Comparison of ENCODE assay signal across 8 cellular contexts in the genomic region with DNA sequence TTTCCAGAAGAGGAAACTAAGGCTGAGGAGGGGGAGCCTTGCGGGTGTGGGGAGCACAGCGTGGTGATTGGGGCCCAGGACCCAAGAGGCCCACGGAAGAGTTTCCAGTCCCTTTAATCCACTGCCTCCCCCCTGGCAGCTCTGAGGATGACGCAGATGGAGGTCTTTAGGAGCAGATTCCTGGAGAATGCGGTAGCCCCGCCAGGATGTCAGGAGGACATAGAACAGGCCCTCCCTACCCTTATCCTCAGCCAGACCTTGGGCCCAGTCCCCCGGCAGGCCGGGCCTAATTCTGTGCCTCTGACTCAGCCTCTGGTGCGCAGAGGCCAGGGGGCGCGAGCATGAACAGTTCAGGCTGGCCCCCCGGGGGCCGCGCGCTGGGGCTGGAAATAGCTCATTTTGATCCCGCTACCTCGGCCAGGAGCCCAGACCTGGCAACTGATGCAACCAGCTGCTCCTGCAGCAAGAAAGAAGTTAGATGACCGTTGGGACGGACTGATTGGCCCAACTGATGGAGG. TPM values are rescaled to one million over a fixed set of nuclear protein-coding genes. Genes with fewer than 3 reads are reported as not detected.
DNase-seq lines count a peak whose midpoint lies in the region; ATAC-seq and TF ChIP-seq lines count a peak whose summit lies in the region.

No MANE protein-coding gene starts in this region.

- peak overlapping the region; percentile 96 for H2BK120ac ChIP-seq in mesenchymal stem cell (ENCODE audit: low read depth, low read length)

- 1 to 2% methylated on average over 19 of the region's 19 CpGs for WGBS in GM23248 (ENCODE audit: low coverage in 1 of 2, low lambda C conversion rate in 2 of 2, missing lambda C conversion rate in 2 of 2), 2 experiments
- WGBS in mesenchymal stem cell = 2% methylated on average over 18 of the region's 19 CpGs

- H3K23ac ChIP-seq in mesenchymal stem cell (ENCODE audit: low read length in 2 of 2) = no peak overlapping the region

- H3K9ac ChIP-seq in BLaER1 treated with 17β-estradiol and CSF1 and Interleukin-3, amounts not matched to agents 10 nM and 100 nM = peak overlapping the region; percentile 62 to 96 (median 92); a peak in 21 of 22 replicates
- H3K9ac ChIP-seq in GM23248 = peak overlapping the region; percentile 86
- peak overlapping the region; percentile 99 for H3K9ac ChIP-seq in mesenchymal stem cell (ENCODE audit: low read length)

- peak overlapping the region in 10 of 11 experiments; percentile 36 to 97 (median 76); a peak in 20 of 22 replicates for H3K27ac ChIP-seq in BLaER1 treated with 17β-estradiol and CSF1 and Interleukin-3, amounts not matched to agents 10 nM and 100 nM
- H3K27ac ChIP-seq in GM23248 (peak overlapping the region; percentile 97), SJCRH30 (peak overlapping the region; percentile 89), mesenchymal stem cell (ENCODE audit: low read length, poor library complexity, severe bottlenecking) (peak overlapping the region; percentile 93), thoracic aorta (peak overlapping the region; percentile 98 to 99)
- H3K27ac ChIP-seq in effector memory CD4-positive, alpha-beta T cell (ENCODE audit: insufficient read depth, low read length, poor library complexity, severe bottlenecking) = no peak overlapping the region

- H3K4me2 ChIP-seq in BLaER1 treated with 17β-estradiol and CSF1 and Interleukin-3, amounts not matched to agents 10 nM and 100 nM = peak overlapping the region; percentile 81 to 99 (median 95)
- H3K4me2 ChIP-seq in GM23248 (ENCODE audit: unreplicated experiment) (peak overlapping the region; percentile 91), mesenchymal stem cell (ENCODE audit: low read length, poor library complexity, severe bottlenecking) (peak overlapping the region; percentile 63)

- H2AFZ ChIP-seq in GM23248 (peak overlapping the region; percentile 42), mesenchymal stem cell (ENCODE audit: low read depth, low read length) (no peak overlapping the region)

- H2AK5ac ChIP-seq in mesenchymal stem cell (ENCODE audit: low read length, severe bottlenecking) = peak overlapping the region; percentile 69

- H3K9me3 ChIP-seq in BLaER1 treated with 17β-estradiol and CSF1 and Interleukin-3, amounts not matched to agents 10 nM and 100 nM (replicated peaks in 1 of 11) = no peaks in the 10 kb centered on the region
- H3K9me3 ChIP-seq in GM23248 (ENCODE audit: low read depth) = no peaks in the 10 kb centered on the region
- no peaks in the 10 kb centered on the region for H3K9me3 ChIP-seq in SJCRH30 (replicated peaks)
- no peaks in the 10 kb centered on the region for H3K9me3 ChIP-seq in effector memory CD4-positive, alpha-beta T cell (ENCODE audit: control insufficient read depth, low read length)
- H3K9me3 ChIP-seq in mesenchymal stem cell (ENCODE audit: control insufficient read depth, low read length) = no peaks in the 10 kb centered on the region
- H3K9me3 ChIP-seq in thoracic aorta = no peaks in the 10 kb centered on the region

- peaks cover 36 to 66% (median 51%) of the 10 kb centered on the region in 11 experiments for H3K36me3 ChIP-seq in BLaER1 treated with 17β-estradiol and CSF1 and Interleukin-3, amounts not matched to agents 10 nM and 100 nM
- H3K36me3 ChIP-seq in GM23248 (ENCODE audit: low read depth) (peaks cover 9% of the 10 kb centered on the region; the same call in 1 of the 2 replicates), SJCRH30 (peaks cover 16% of the 10 kb centered on the region; the same call in 1 of the 2 replicates), mesenchymal stem cell (ENCODE audit: control insufficient read depth in 1 of 2, insufficient read depth in 2 of 2, low read depth in 1 of 2, low read length in 2 of 2) (peaks cover 50 to 68% of the 10 kb centered on the region in 2 experiments), thoracic aorta (peaks cover 17% of the 10 kb centered on the region)
- H3K36me3 ChIP-seq in effector memory CD4-positive, alpha-beta T cell (ENCODE audit: control insufficient read depth, insufficient read depth, low read length) = peaks cover 23% of the 10 kb centered on the region

- H3K4ac ChIP-seq in mesenchymal stem cell (ENCODE audit: low read depth in 1 of 2, low read length in 2 of 2) = peak overlapping the region; percentile 99 to 100

- peaks cover 37% of the 10 kb centered on the region for H3K79me1 ChIP-seq in mesenchymal stem cell (replicated peaks; ENCODE audit: low read length, poor library complexity, severe bottlenecking)

- peaks cover 0 to 14% (median 10%) of the 10 kb centered on the region in 11 experiments; a peak in 12 of 22 replicates for H3K27me3 ChIP-seq in BLaER1 treated with 17β-estradiol and CSF1 and Interleukin-3, amounts not matched to agents 10 nM and 100 nM
- H3K27me3 ChIP-seq in GM23248 (replicated peaks; ENCODE audit: insufficient read depth) (no peaks in the 10 kb centered on the region), SJCRH30 (no peaks in the 10 kb centered on the region), mesenchymal stem cell (ENCODE audit: control insufficient read depth in 1 of 2, insufficient read depth in 1 of 2, low read length in 2 of 2) (no peaks in the 10 kb centered on the region), thoracic aorta (replicated peaks; ENCODE audit: insufficient read depth) (no peaks in the 10 kb centered on the region)
- H3K27me3 ChIP-seq in effector memory CD4-positive, alpha-beta T cell (replicated peaks; ENCODE audit: control insufficient read depth, insufficient read depth, low read length, poor library complexity, severe bottlenecking) = no peaks in the 10 kb centered on the region

- H4K91ac ChIP-seq in mesenchymal stem cell (ENCODE audit: low read length) = peak overlapping the region; percentile 100

- H3F3A ChIP-seq in GM23248 (ENCODE audit: insufficient read depth) = peaks cover 3% of the 10 kb centered on the region; the same call in 1 of the 2 replicates

- H3K14ac ChIP-seq in mesenchymal stem cell (ENCODE audit: low read length in 2 of 2) = no peak overlapping the region

- H3K79me2 ChIP-seq in GM23248 (ENCODE audit: insufficient read depth) = peaks cover 31% of the 10 kb centered on the region

- H2BK12ac ChIP-seq in mesenchymal stem cell (ENCODE audit: low read length in 2 of 2) = peak overlapping the region in 1 of 2 experiments; percentile 69

- in situ Hi-C loops in GM23248 (cut with MboI) (no loop called here), KBM-7 (cut with MboI; ENCODE audit: low pct_unique_long_range_greater_than_20kb, low sequenced_read_pairs) (no loop called here)

- no peaks in the 10 kb centered on the region for H3K9me2 ChIP-seq in GM23248 (ENCODE audit: insufficient read depth)

- ATAC-seq in thoracic aorta (ENCODE audit: insufficient number of reproducible peaks, low FRiP score, low read depth) = peak; percentile 57
- no peak for ATAC-seq in HG03135 (IDR thresholded peaks at IDR 0.05; ENCODE audit: unreplicated experiment)

- H2BK5ac ChIP-seq in mesenchymal stem cell (ENCODE audit: low read depth, low read length, poor library complexity, severe bottlenecking) = peak overlapping the region; percentile 87

- H4K20me1 ChIP-seq in BLaER1 treated with 17β-estradiol and CSF1 and Interleukin-3, amounts not matched to agents 10 nM and 100 nM = peaks cover 0 to 19% (median 0%) of the 10 kb centered on the region in 11 experiments; a peak in 7 of 22 replicates
- H4K20me1 ChIP-seq in GM23248 (ENCODE audit: insufficient read depth) = no peaks in the 10 kb centered on the region

- peak overlapping the region; percentile 93 for H4K8ac ChIP-seq in mesenchymal stem cell (ENCODE audit: low read length)

- TF ChIP-seq CTCF in thoracic aorta (IDR thresholded peaks at IDR 0.05) = no peak

- peak overlapping the region; percentile 80 to 97 (median 89) for H3K4me3 ChIP-seq in BLaER1 treated with 17β-estradiol and CSF1 and Interleukin-3, amounts not matched to agents 10 nM and 100 nM
- H3K4me3 ChIP-seq in GM23248 = peak overlapping the region; percentile 84
- H3K4me3 ChIP-seq in SJCRH30 = peak overlapping the region; percentile 91
- peak overlapping the region; percentile 37 for H3K4me3 ChIP-seq in effector memory CD4-positive, alpha-beta T cell (ENCODE audit: insufficient read depth, low read depth, low read length, poor library complexity, severe bottlenecking)
- peak overlapping the region in 1 of 2 experiments; percentile 99 for H3K4me3 ChIP-seq in mesenchymal stem cell (ENCODE audit: insufficient read depth in 1 of 2, low read depth in 1 of 2, low read length in 2 of 2)
- H3K4me3 ChIP-seq in thoracic aorta = peak overlapping the region; percentile 77

- peaks cover 25 to 40% (median 30%) of the 10 kb centered on the region in 10 experiments for H3K4me1 ChIP-seq in BLaER1 treated with 17β-estradiol and CSF1 and Interleukin-3, amounts not matched to agents 10 nM and 100 nM
- H3K4me1 ChIP-seq in GM23248 (ENCODE audit: insufficient read depth) (peaks cover 21% of the 10 kb centered on the region), SJCRH30 (peaks cover 8% of the 10 kb centered on the region; the same call in 1 of the 2 replicates), mesenchymal stem cell (ENCODE audit: control insufficient read depth, insufficient read depth, low read depth, low read length) (peaks cover 38% of the 10 kb centered on the region), thoracic aorta (ENCODE audit: control insufficient read depth in 1 of 2, low read depth in 2 of 2) (peaks cover 11 to 52% of the 10 kb centered on the region in 2 donors)
- H3K4me1 ChIP-seq in effector memory CD4-positive, alpha-beta T cell (ENCODE audit: control insufficient read depth, insufficient read depth, low read length, poor library complexity, severe bottlenecking) = peaks cover 28% of the 10 kb centered on the region

- H2BK15ac ChIP-seq in mesenchymal stem cell (ENCODE audit: low read depth, poor library complexity, severe bottlenecking) = peak overlapping the region; percentile 80

- DNase-seq in GM23248 (peak; percentile 93), SJCRH30 (peak; percentile 89), mesenchymal stem cell (peak; percentile 99), thoracic aorta (ENCODE audit: low spot score) (peak; percentile 76), KBM-7 (no peak)
- DNase-seq in effector memory CD4-positive, alpha-beta T cell = no peak

- H3K18ac ChIP-seq in mesenchymal stem cell (ENCODE audit: low read depth in 1 of 2, low read length in 2 of 2) = peak overlapping the region; percentile 100

RNA-seq across cellular contexts. Expression of a gene that starts 0.5 kb away (rescaled TPM):
- total RNA-seq in GM23248 (2014; rRNA removed; shearing (Covaris generic)) = 14.1 and 24.3 TPM in 2 replicates
- polyA plus RNA-seq in GM23248 (2016; fragmentation: Nextera tagmentation; extraction: Ambion mirVana) = 220 and 238 TPM in 2 replicates
- not detected in 2 replicates for total RNA-seq in SJCRH30 (2014; rRNA removed; shearing (Covaris generic))
- polyA plus RNA-seq in mesenchymal stem cell (2013, experiment 1 of 2) = 418 TPM
- polyA plus RNA-seq in mesenchymal stem cell (2013, experiment 2 of 2) = 419 TPM
- total RNA-seq in thoracic aorta = 100 to 1,000 TPM in 1 of 2 donors, 10 to 100 TPM in 1; 78.6 to 130 TPM

RNA-seq across cellular contexts. Expression of a gene that starts 0.7 kb away (rescaled TPM):
- 2.7 and 7.6 TPM in 2 replicates for total RNA-seq in GM23248 (2014; rRNA removed; shearing (Covaris generic))
- polyA plus RNA-seq in GM23248 (2016; fragmentation: Nextera tagmentation; extraction: Ambion mirVana) = 10.9 and 12.6 TPM in 2 replicates
- 10.0 and 11.1 TPM in 2 replicates for total RNA-seq in SJCRH30 (2014; rRNA removed; shearing (Covaris generic))
- 30.8 TPM for polyA plus RNA-seq in mesenchymal stem cell (2013, experiment 1 of 2)
- polyA plus RNA-seq in mesenchymal stem cell (2013, experiment 2 of 2) = 27.8 TPM
- 10 to 100 TPM; 11.1 to 16.6 TPM for total RNA-seq in thoracic aorta

RNA-seq across cellular contexts. Expression of a gene that starts 8.9 kb away (rescaled TPM):
- 12.0 and 12.3 TPM in 2 replicates for total RNA-seq in GM23248 (2014; rRNA removed; shearing (Covaris generic))
- polyA plus RNA-seq in GM23248 (2016; fragmentation: Nextera tagmentation; extraction: Ambion mirVana) = 9.5 and 9.7 TPM in 2 replicates
- total RNA-seq in SJCRH30 (2014; rRNA removed; shearing (Covaris generic)) = 4.9 and 6.1 TPM in 2 replicates
- polyA plus RNA-seq in mesenchymal stem cell (2013, experiment 1 of 2) = 11.1 TPM
- 11.4 TPM for polyA plus RNA-seq in mesenchymal stem cell (2013, experiment 2 of 2)
- total RNA-seq in thoracic aorta = 10 to 100 TPM in 1 of 2 donors, 1 to 10 TPM in 1; 9.9 to 30.5 TPM

RNA-seq across cellular contexts. Expression of a gene that starts 11.8 kb away (rescaled TPM):
- total RNA-seq in GM23248 (2014; rRNA removed; shearing (Covaris generic)) = 15.7 and 21.6 TPM in 2 replicates
- polyA plus RNA-seq in GM23248 (2016; fragmentation: Nextera tagmentation; extraction: Ambion mirVana) = 99.7 and 108 TPM in 2 replicates
- total RNA-seq in SJCRH30 (2014; rRNA removed; shearing (Covaris generic)) = 37.7 and 47.2 TPM in 2 replicates
- 131 TPM for polyA plus RNA-seq in mesenchymal stem cell (2013, experiment 1 of 2)
- polyA plus RNA-seq in mesenchymal stem cell (2013, experiment 2 of 2) = 134 TPM
- total RNA-seq in thoracic aorta = 10 to 100 TPM; 25.5 to 30.1 TPM

RNA-seq across cellular contexts. Expression of a gene that starts 12.1 kb away (rescaled TPM):
- 10.7 and 18.8 TPM in 2 replicates for total RNA-seq in GM23248 (2014; rRNA removed; shearing (Covaris generic))
- 23.1 and 25.3 TPM in 2 replicates for polyA plus RNA-seq in GM23248 (2016; fragmentation: Nextera tagmentation; extraction: Ambion mirVana)
- total RNA-seq in SJCRH30 (2014; rRNA removed; shearing (Covaris generic)) = 9.7 and 11.4 TPM in 2 replicates
- polyA plus RNA-seq in mesenchymal stem cell (2013, experiment 1 of 2) = 13.8 TPM
- polyA plus RNA-seq in mesenchymal stem cell (2013, experiment 2 of 2) = 12.8 TPM
- 10 to 100 TPM; 34.4 to 42.6 TPM for total RNA-seq in thoracic aorta

Comparison
In these comparisons a context has a peak if more than half of its experiments do, and no peak if none do; other contexts are left out.
1. DNase-seq: peak in GM23248 (single experiment), SJCRH30 (2 of 2), mesenchymal stem cell (single experiment) and thoracic aorta (single experiment); none in effector memory CD4-positive, alpha-beta T cell (0 of 3) and KBM-7 (single experiment).
2. RNA of a gene that starts 0.5 kb away (total RNA-seq): 78.6 to 130 TPM in thoracic aorta and 14.1 to 24.3 TPM in GM23248; not detected in SJCRH30; every median in the first group is over 10 times any median in the second.
3. Peak in every context shown above with its lines, with median percentiles within 50 percentile points of each other: H3K4me2 ChIP-seq and H3K9ac ChIP-seq.